ENCODE assay signal across 1 cellular context in genomic region chr10:122225324-122225723, GRCh38.
TF ChIP-seq lines count a peak whose summit lies in the region.

No MANE protein-coding gene starts in this region.

TF ChIP-seq in IMR-90, 13 proteins besides CTCF, POLR2A, EP300 and RAD21 (continued from another document):
- no peak for TF ChIP-seq NFE2L2 (IDR thresholded peaks at IDR 0.05; ENCODE audit: low read depth, low read length)
- no peak for TF ChIP-seq SMC3 (IDR thresholded peaks at IDR 0.05; ENCODE audit: low read depth, low read length)
- no peak for TF ChIP-seq CHD1 (IDR thresholded peaks at IDR 0.05; ENCODE audit: low read depth, low read length)
- TF ChIP-seq RCOR1 (IDR thresholded peaks at IDR 0.05; ENCODE audit: insufficient replicate concordance, low read length), result no peak
- TF ChIP-seq MXI1 (IDR thresholded peaks at IDR 0.05; ENCODE audit: borderline replicate concordance, low read depth, low read length), result no peak
